1 cellular context compared by ENCODE assay signal in genomic region chr20:35006009-35006408, GRCh38.
TF ChIP-seq lines count a peak whose summit lies in the region.

No MANE protein-coding gene starts in this region.

TF ChIP-seq in HepG2, 621 proteins besides CTCF, POLR2A, EP300 and RAD21 (continued from another document):
- TF ChIP-seq ARID5B (CRISPR knock-in tag; IDR thresholded peaks at IDR 0.05) (no peak), POLR2G (IDR thresholded peaks at IDR 0.05; ENCODE audit: low read depth, low read length) (0 out of 2 replicates have a peak, but pooled peaks have one; percentile 20), ATF3 (CRISPR knock-in tag; IDR thresholded peaks at IDR 0.05) (no peak), ZNF589 (CRISPR knock-in tag; conservative IDR thresholded peaks at IDR 0.05) (no peak), ZSCAN21 (CRISPR knock-in tag; IDR thresholded peaks at IDR 0.05; ENCODE audit: borderline replicate concordance) (0 out of 2 replicates have a peak, but pooled peaks have one; percentile 19), ZNF331 (CRISPR knock-in tag; IDR thresholded peaks at IDR 0.05) (no peak), ZNF282 (IDR thresholded peaks at IDR 0.05; ENCODE audit: partially characterized antibody) (no peak), SMARCC2 (IDR thresholded peaks at IDR 0.05) (no peak), POLR2AphosphoS5 (IDR thresholded peaks at IDR 0.05; ENCODE audit: low read depth, low read length) (0 out of 2 replicates have a peak, but pooled peaks have one; percentile 21), CENPT (CRISPR knock-in tag; IDR thresholded peaks at IDR 0.05; ENCODE audit: low read depth) (0 out of 2 replicates have a peak, but pooled peaks have one; percentile 17), ZNF468 (CRISPR knock-in tag; IDR thresholded peaks at IDR 0.05) (no peak), ATF5 (CRISPR knock-in tag; IDR thresholded peaks at IDR 0.05; ENCODE audit: low read depth) (no peak), ZEB1 (IDR thresholded peaks at IDR 0.05; ENCODE audit: insufficient replicate concordance, low read depth) (no peak)
